9 cellular contexts compared by ENCODE assay signal in genomic region chr4:78749972-78750727, GRCh38. TPM values are rescaled to one million over a fixed set of nuclear protein-coding genes. Genes with fewer than 3 reads are reported as not detected.
A peak's percentile ranks its signal among the peaks of the same experiment; 100 is the strongest.
DNase-seq lines count a peak whose midpoint lies in the region; ATAC-seq and TF ChIP-seq lines count a peak whose summit lies in the region.
"Had no signal": no experiment of that assay in that cellular context is flagged by ENCODE, and none has a peak within 500 bp of the region (broad histone marks: within the 10 kb centered on the region; RNA-seq: fewer than 3 reads in every experiment).

No MANE protein-coding gene starts in this region.

- H3K9me3 Mint-ChIP-seq in stimulated activated effector memory CD8-positive, alpha-beta T cell treated with anti-CD3 and anti-CD28 coated beads, Interleukin-12 subunit alpha, Interleukin-12 subunit beta, amount 100 ng/mL, for 72 hours = no peaks in the 10 kb centered on the region
- no peaks in the 10 kb centered on the region for H3K9me3 Mint-ChIP-seq in activated CD8-positive, alpha-beta T cell treated with anti-CD3 and anti-CD28 coated beads for 36 hours

- H3K4me2 ChIP-seq in SU-DHL-6 (ENCODE audit: low read depth, low read length, poor library complexity, severe bottlenecking) = peak overlapping the region; percentile 61

- no peaks in the 10 kb centered on the region for H3K79me2 ChIP-seq in SU-DHL-6 (ENCODE audit: insufficient read depth, low read length)

- no peak for DNase-seq in stimulated activated effector memory CD8-positive, alpha-beta T cell treated with anti-CD3 and anti-CD28 coated beads, Interleukin-12 subunit alpha, Interleukin-12 subunit beta, amount 100 ng/mL, for 72 hours (ENCODE audit: low spot score in 2 of 2)
- no peak for DNase-seq in activated CD8-positive, alpha-beta T cell treated with anti-CD3 and anti-CD28 coated beads for 36 hours
- DNase-seq in HuH-7.5 (ENCODE audit: low spot score) (no peak), NCI-H1930 (lab: John Stamatoyannopoulos, UW) (no peak), dedifferentiated amniotic fluid mesenchymal stem cell (ENCODE audit: extremely low spot score) (no peak)
- DNase-seq: KG1 had no signal

- CTCF ChIA-PET in activated CD8-positive, alpha-beta T cell treated with anti-CD3 and anti-CD28 coated beads for 36 hours (lab: Charles Lee) = no interaction called here

- H3K4me1 Mint-ChIP-seq in stimulated activated effector memory CD8-positive, alpha-beta T cell treated with anti-CD3 and anti-CD28 coated beads, Interleukin-12 subunit alpha, Interleukin-12 subunit beta, amount 100 ng/mL, for 72 hours = no peaks in the 10 kb centered on the region
- peaks cover 4% of the 10 kb centered on the region for H3K4me1 Mint-ChIP-seq in activated CD8-positive, alpha-beta T cell treated with anti-CD3 and anti-CD28 coated beads for 36 hours (ENCODE audit: low read depth)

- no peaks in the 10 kb centered on the region for H4K20me1 ChIP-seq in SU-DHL-6 (ENCODE audit: low read depth, low read length)

- intact Hi-C loops in activated CD8-positive, alpha-beta T cell treated with anti-CD3 and anti-CD28 coated beads for 36 hours (cut with micrococcal nuclease) = no loop called here

- peaks cover 2% of the 10 kb centered on the region for H3K27me3 Mint-ChIP-seq in activated CD8-positive, alpha-beta T cell treated with anti-CD3 and anti-CD28 coated beads for 36 hours

- H3K27me3 ChIP-seq in SU-DHL-6 (ENCODE audit: low read length) = no peaks in the 10 kb centered on the region

- ATAC-seq in GM19328 (IDR thresholded peaks at IDR 0.05; ENCODE audit: unreplicated experiment) (peak; percentile 71), HG03060 (IDR thresholded peaks at IDR 0.05; ENCODE audit: low read depth, unreplicated experiment) (peak; percentile 93)
- ATAC-seq in stimulated activated effector memory CD8-positive, alpha-beta T cell treated with anti-CD3 and anti-CD28 coated beads, Interleukin-12 subunit alpha, Interleukin-12 subunit beta, amount 100 ng/mL, for 72 hours = peak; percentile 61
- ATAC-seq in activated CD8-positive, alpha-beta T cell treated with anti-CD3 and anti-CD28 coated beads for 36 hours = no peak

- H3K27ac ChIP-seq in SU-DHL-6 (ENCODE audit: low read depth, low read length) = peak overlapping the region; percentile 85

- peak overlapping the region; percentile 26; the same call in 1 of the 2 replicates for H3K9ac ChIP-seq in SU-DHL-6 (ENCODE audit: low read length)

- POLR2A ChIA-PET in activated CD8-positive, alpha-beta T cell treated with anti-CD3 and anti-CD28 coated beads for 36 hours (lab: Charles Lee) = no interaction called here

- TF ChIP-seq CTCF in SU-DHL-6 (IDR thresholded peaks at IDR 0.05; ENCODE audit: insufficient read depth, low read length, poor library complexity, severe bottlenecking) = no peak
- no peak for TF ChIP-seq CTCF in activated CD8-positive, alpha-beta T cell treated with anti-CD3 and anti-CD28 coated beads for 36 hours (IDR thresholded peaks at IDR 0.05)

- H3K4me3 ChIP-seq in SU-DHL-6 (ENCODE audit: insufficient read depth, low read length, poor library complexity, severe bottlenecking) = peak overlapping the region; percentile 38

- H3K27ac Mint-ChIP-seq in stimulated activated effector memory CD8-positive, alpha-beta T cell treated with anti-CD3 and anti-CD28 coated beads, Interleukin-12 subunit alpha, Interleukin-12 subunit beta, amount 100 ng/mL, for 72 hours = no peak overlapping the region
- no peak overlapping the region for H3K27ac Mint-ChIP-seq in activated CD8-positive, alpha-beta T cell treated with anti-CD3 and anti-CD28 coated beads for 36 hours

- H3K9me2 ChIP-seq in SU-DHL-6 (replicated peaks; ENCODE audit: insufficient read depth, low read length) = no peaks in the 10 kb centered on the region

- no peak overlapping the region for H3K4me3 Mint-ChIP-seq in stimulated activated effector memory CD8-positive, alpha-beta T cell treated with anti-CD3 and anti-CD28 coated beads, Interleukin-12 subunit alpha, Interleukin-12 subunit beta, amount 100 ng/mL, for 72 hours
- H3K4me3 Mint-ChIP-seq in activated CD8-positive, alpha-beta T cell treated with anti-CD3 and anti-CD28 coated beads for 36 hours = no peak overlapping the region

- peaks cover 23% of the 10 kb centered on the region for H3F3A ChIP-seq in SU-DHL-6 (ENCODE audit: insufficient read depth)

- H3K36me3 ChIP-seq in SU-DHL-6 (ENCODE audit: low read length) = no peaks in the 10 kb centered on the region

- no peaks in the 10 kb centered on the region for H3K9me3 ChIP-seq in SU-DHL-6 (ENCODE audit: insufficient read depth, low read length)

- no peak overlapping the region for H2AFZ ChIP-seq in SU-DHL-6 (ENCODE audit: low read depth, low read length, severe bottlenecking)

- no peaks in the 10 kb centered on the region for H3K36me3 Mint-ChIP-seq in stimulated activated effector memory CD8-positive, alpha-beta T cell treated with anti-CD3 and anti-CD28 coated beads, Interleukin-12 subunit alpha, Interleukin-12 subunit beta, amount 100 ng/mL, for 72 hours
- no peaks in the 10 kb centered on the region for H3K36me3 Mint-ChIP-seq in activated CD8-positive, alpha-beta T cell treated with anti-CD3 and anti-CD28 coated beads for 36 hours (ENCODE audit: low read depth)

RNA-seq across cellular contexts. Expression of gene BMP2K, which starts 26.0 kb away (rescaled TPM):
- 10 to 100 TPM; 10.3 to 12.4 TPM for total RNA-seq in activated CD8-positive, alpha-beta T cell treated with anti-CD3 and anti-CD28 coated beads for 36 hours
